8 cellular contexts compared by ENCODE assay signal in the genomic region with DNA sequence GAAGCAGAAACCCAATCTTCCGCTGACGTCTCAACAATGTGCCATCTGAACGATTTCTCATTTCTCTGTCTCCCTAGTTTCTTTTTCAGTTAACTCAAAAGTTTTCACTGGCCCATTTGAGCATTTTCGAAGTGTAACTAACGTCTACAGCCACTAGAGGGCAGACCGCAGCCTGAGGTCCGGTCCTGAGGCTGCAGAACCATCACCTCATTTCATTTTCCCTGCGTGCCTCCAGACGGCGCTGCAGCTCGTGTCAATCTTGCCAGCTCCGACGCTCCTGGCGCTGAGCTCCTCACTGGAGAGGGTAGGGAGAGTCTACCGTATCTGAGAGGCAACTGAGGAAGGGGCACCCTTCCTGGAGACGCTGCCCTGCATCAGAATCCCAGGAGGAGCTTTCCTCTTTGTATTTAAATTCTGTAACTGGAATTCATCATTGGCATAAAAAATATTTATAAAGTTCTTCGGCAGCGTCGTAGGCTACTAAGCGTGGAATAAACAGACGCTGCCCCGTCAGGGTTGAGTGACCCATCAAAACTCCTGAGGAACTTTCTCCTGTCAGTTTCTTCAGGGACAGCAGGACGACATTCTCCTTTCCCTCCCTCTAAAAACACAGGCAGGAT. TPM values are rescaled to one million over a fixed set of nuclear protein-coding genes. Genes with fewer than 3 reads are reported as not detected.
DNase-seq lines count a peak whose midpoint lies in the region; ATAC-seq and TF ChIP-seq lines count a peak whose summit lies in the region.

No MANE protein-coding gene starts in this region.

- H3K9me3 ChIP-seq in mucosa of rectum (ENCODE audit: control insufficient read depth in 2 of 2, low read length in 2 of 2) = no peaks in the 10 kb centered on the region

- no peaks in the 10 kb centered on the region for H3K27me3 ChIP-seq in mucosa of rectum (ENCODE audit: control insufficient read depth in 2 of 2, insufficient read depth in 2 of 2, low read length in 2 of 2)

- no peaks in the 10 kb centered on the region for H3K27me3 Mint-ChIP-seq in endothelial cell (ENCODE audit: unreplicated experiment)

- peaks cover 11 to 21% of the 10 kb centered on the region in 2 donors for H3K4me1 ChIP-seq in mucosa of rectum (ENCODE audit: control insufficient read depth in 2 of 2, insufficient read depth in 2 of 2, low read length in 2 of 2)

- peak overlapping the region; percentile 48 to 63 for H3K4me3 ChIP-seq in mucosa of rectum (ENCODE audit: low read length in 2 of 2)

- no peaks in the 10 kb centered on the region for H3K9me3 Mint-ChIP-seq in endothelial cell (ENCODE audit: unreplicated experiment)

- TF ChIP-seq CTCF in endothelial cell (IDR thresholded peaks at IDR 0.05; ENCODE audit: unreplicated experiment) = peak; percentile 100

- peak; percentile 86 for ATAC-seq in GM21367 (IDR thresholded peaks at IDR 0.05; ENCODE audit: unreplicated experiment)

- H3K27ac ChIP-seq in mucosa of rectum (ENCODE audit: low read depth in 2 of 2, low read length in 2 of 2) = peak overlapping the region in 1 of 2 donors; percentile 66

- DNase-seq in COLO829 (ENCODE audit: low spot score) (peak; percentile 88), HT-29 (ENCODE audit: low spot score) (peak; percentile 85), NOMO-1 treated with dmso at 0.1 percent for 144 hours (lab: John Stamatoyannopoulos, UW; ENCODE audit: unreplicated experiment) (peak; percentile 89), endothelial cell (ENCODE audit: low spot score) (peak; percentile 78)
- DNase-seq in activated CD8-positive, alpha-beta memory T cell treated with anti-CD3 and anti-CD28 coated beads for 48 hours (ENCODE audit: low read depth in 2 of 3, low spot score in 2 of 3) = peak; percentile 17 to 53 (median 45)
- DNase-seq in stimulated activated CD8-positive, alpha-beta memory T cell treated with anti-CD3 and anti-CD28 coated beads, Interleukin-4, amount 100 ng/mL, for 24 hours (ENCODE audit: low read depth) = peak; percentile 63

- peak overlapping the region; percentile 60 to 65 for H3K9ac ChIP-seq in mucosa of rectum (ENCODE audit: low read depth in 1 of 2, low read length in 2 of 2)

- peaks cover 6% of the 10 kb centered on the region for H3K4me1 Mint-ChIP-seq in endothelial cell (ENCODE audit: unreplicated experiment)

- no peak overlapping the region for H3K27ac Mint-ChIP-seq in endothelial cell (ENCODE audit: unreplicated experiment)

- no peaks in the 10 kb centered on the region for H3K36me3 Mint-ChIP-seq in endothelial cell (ENCODE audit: low read depth, unreplicated experiment)

- no peaks in the 10 kb centered on the region for H3K36me3 ChIP-seq in mucosa of rectum (ENCODE audit: control insufficient read depth in 2 of 2, insufficient read depth in 2 of 2, low read length in 2 of 2)

- H3K4me3 Mint-ChIP-seq in endothelial cell (ENCODE audit: unreplicated experiment) = no peak overlapping the region

RNA-seq across cellular contexts. Expression of a gene that starts 28.5 kb away (rescaled TPM):
- total RNA-seq in HT-29 (2014; rRNA removed; shearing (Covaris generic)) = 7.1 and 8.7 TPM in 2 replicates
- 19.3 TPM for total RNA-seq in endothelial cell (ENCODE audit: unreplicated experiment)
